In genomic region chr21:32618218-32618617, GRCh38 we compare ENCODE assay signal across 3 cellular contexts. TPM values are rescaled to one million over a fixed set of nuclear protein-coding genes. Genes with fewer than 3 reads are reported as not detected.
"Had no signal": no experiment of that assay in that cellular context is flagged by ENCODE, and none has a peak within 500 bp of the region (broad histone marks: within the 10 kb centered on the region; RNA-seq: fewer than 3 reads in every experiment).

No MANE protein-coding gene starts in this region.

RNA-seq across cellular contexts. Expression of gene TCP10L, which starts 32.9 kb away (rescaled TPM):
- total RNA-seq: endothelial cell of umbilical vein, esophagus mucosa, fibroblast of villous mesenchyme had no signal
